8 cellular contexts compared by ENCODE assay signal in genomic region chr4:110193822-110194761, GRCh38. TPM values are rescaled to one million over a fixed set of nuclear protein-coding genes. Genes with fewer than 3 reads are reported as not detected.
DNase-seq lines count a peak whose midpoint lies in the region; ATAC-seq and TF ChIP-seq lines count a peak whose summit lies in the region.

No MANE protein-coding gene starts in this region.

- H3K4me3 ChIP-seq in body of pancreas (no peak overlapping the region), iPS-20b (ENCODE audit: low read length) (peak overlapping the region; percentile 44; the same call in 1 of the 2 replicates)

- intact Hi-C loops in body of pancreas (cut with DNase I): no loop called here

- H3K27ac ChIP-seq in body of pancreas: peak overlapping the region in 2 of 4 donors; percentile 9 to 25
- H3K27ac ChIP-seq in iPS-20b (ENCODE audit: low read length): peak overlapping the region; percentile 35

- peak; percentile 28 for DNase-seq in NCI-H1092 treated with DMSO at 0.1 percent for 48 hours (lab: John Stamatoyannopoulos, UW)
- DNase-seq in T-helper 9 cell: peak; percentile 50
- DNase-seq in body of pancreas: peak; percentile 70 to 89 (median 84)
- peak; percentile 60 for DNase-seq in stimulated activated CD4-positive, alpha-beta T cell treated with anti-CD3 and anti-CD28 coated beads, Interleukin-12 subunit alpha, Interleukin-12 subunit beta, amount 100 ng/mL, for 4 hours
- no peak for DNase-seq in NK-92 (lab: John Stamatoyannopoulos, UW; ENCODE audit: unreplicated experiment)

- TF ChIP-seq POLR2A in GM15510 (IDR thresholded peaks at IDR 0.05; ENCODE audit: borderline replicate concordance, extremely low read depth, insufficient read length) (peak; percentile 79), body of pancreas (IDR thresholded peaks at IDR 0.05) (peak; percentile 9 to 62 (median 60))

- 42% methylated on average over 8 of the region's 8 CpGs for WGBS in body of pancreas, 2 donors

- H3K27me3 ChIP-seq in body of pancreas: no peaks in the 10 kb centered on the region
- H3K27me3 ChIP-seq in iPS-20b (ENCODE audit: insufficient read depth, low read length): no peaks in the 10 kb centered on the region

- peak overlapping the region; percentile 81; the same call in 1 of the 2 replicates for H3K9ac ChIP-seq in iPS-20b (ENCODE audit: low read depth, low read length)

- H3K9me3 ChIP-seq in body of pancreas: no peaks in the 10 kb centered on the region
- H3K9me3 ChIP-seq in iPS-20b (ENCODE audit: insufficient read depth, low read depth, low read length): no peaks in the 10 kb centered on the region

- TF ChIP-seq CTCF in body of pancreas (IDR thresholded peaks at IDR 0.05): no peak

- H3K4me1 ChIP-seq in body of pancreas: peaks cover 29% of the 10 kb centered on the region
- H3K4me1 ChIP-seq in iPS-20b (ENCODE audit: insufficient read depth, low read length): peaks cover 22% of the 10 kb centered on the region; the same call in 1 of the 2 replicates

- ATAC-seq in HG02610 (IDR thresholded peaks at IDR 0.05; ENCODE audit: unreplicated experiment): peak; percentile 84
- peak; percentile 60 for ATAC-seq in body of pancreas

- H3K36me3 ChIP-seq in body of pancreas (replicated peaks in 1 of 2; ENCODE audit: insufficient read depth in 1 of 2, low read depth in 2 of 2): no peaks in the 10 kb centered on the region
- H3K36me3 ChIP-seq in iPS-20b (ENCODE audit: insufficient read depth, low read depth, low read length): peaks cover 53% of the 10 kb centered on the region; the same call in 1 of the 2 replicates

RNA-seq across cellular contexts. Expression of gene ELOVL6, which starts 4.3 kb away (rescaled TPM):
- total RNA-seq in body of pancreas: under 1 TPM; 0.78 to 0.99 TPM
